30 cellular contexts compared by ENCODE assay signal in genomic region chr11:118744001-118744400, GRCh38. TPM values are rescaled to one million over a fixed set of nuclear protein-coding genes. Genes with fewer than 3 reads are reported as not detected.
DNase-seq lines count a peak whose midpoint lies in the region; ATAC-seq, FAIRE-seq and TF ChIP-seq lines count a peak whose summit lies in the region.
"Had no signal": no experiment of that assay in that cellular context is flagged by ENCODE, and none has a peak within 500 bp of the region (broad histone marks: within the 10 kb centered on the region; RNA-seq: fewer than 3 reads in every experiment).

No MANE protein-coding gene starts in this region.

- TF ChIP-seq POLR2A in H54 (IDR thresholded peaks at IDR 0.05; ENCODE audit: low read depth, low read length), result no peak

- no peak overlapping the region for H3K27ac ChIP-seq in osteoblast (ENCODE audit: low read depth, low read length)
- H3K27ac ChIP-seq: coronary artery, esophagus muscularis mucosa, thoracic aorta had no signal

- TF ChIP-seq CTCF in glutamatergic neuron (IDR thresholded peaks at IDR 0.05; ENCODE audit: partially characterized antibody, unreplicated experiment), result no peak
- TF ChIP-seq CTCF in osteoblast (IDR thresholded peaks at IDR 0.05; ENCODE audit: extremely low read depth, low read depth, low read length), result no peak

- no peaks in the 10 kb centered on the region for H3K9me3 ChIP-seq in osteoblast (ENCODE audit: low read depth, low read length)
- H3K9me3 ChIP-seq: esophagus muscularis mucosa, thoracic aorta had no signal

- H3K4me2 ChIP-seq in osteoblast (ENCODE audit: insufficient read depth, low read length), result no peak overlapping the region

- no peaks in the 10 kb centered on the region for H3K79me2 ChIP-seq in osteoblast (ENCODE audit: insufficient read depth, low read length)

- no peaks in the 10 kb centered on the region for H3K4me1 ChIP-seq in osteoblast (ENCODE audit: insufficient read depth, low read length)

- no peak for ATAC-seq in GM19328 (IDR thresholded peaks at IDR 0.05; ENCODE audit: unreplicated experiment)
- ATAC-seq: activated CD4-positive, CD25-positive, alpha-beta regulatory T cell treated with anti-CD3 and anti-CD28 coated beads, Interleukin-2, amount 50 U/mL, for 24 hours; activated CD8-positive, alpha-beta T cell treated with anti-CD3 and anti-CD28 coated beads for 36 hours; stimulated activated memory B cell treated with anti-CD40 and anti-IgM and Interleukin-4, amounts not matched to agents 10 μg/mL and 1 μg/mL and 100 μg/mL, for 72 hours had no signal

- no peak overlapping the region for H2AFZ ChIP-seq in osteoblast (ENCODE audit: low read length)

- peak overlapping the region; percentile 57 for H3K4me3 Mint-ChIP-seq in glutamatergic neuron (ENCODE audit: unreplicated experiment)
- H3K4me3 Mint-ChIP-seq: activated CD8-positive, alpha-beta T cell treated with anti-CD3 and anti-CD28 coated beads for 36 hours; activated naive CD4-positive, alpha-beta T cell treated with anti-CD3 and anti-CD28 coated beads for 36 hours; CD14-positive monocyte; stimulated activated memory B cell treated with anti-CD40 and anti-IgM and Interleukin-4, amounts not matched to agents 10 μg/mL and 1 μg/mL and 100 μg/mL, for 72 hours had no signal

- no peak for FAIRE-seq in H54 (lab: Jason Lieb, UNC)
- FAIRE-seq: bronchial epithelial cell, HTR-8/SVneo, small intestine had no signal

- no peaks in the 10 kb centered on the region for H3K36me3 Mint-ChIP-seq in glutamatergic neuron (ENCODE audit: unreplicated experiment)
- H3K36me3 Mint-ChIP-seq: stimulated activated memory B cell treated with anti-CD40 and anti-IgM and Interleukin-4, amounts not matched to agents 10 μg/mL and 1 μg/mL and 100 μg/mL, for 72 hours had no signal

- H3K27me3 Mint-ChIP-seq in glutamatergic neuron (ENCODE audit: unreplicated experiment), result peaks cover 5% of the 10 kb centered on the region
- H3K27me3 Mint-ChIP-seq: activated CD8-positive, alpha-beta T cell treated with anti-CD3 and anti-CD28 coated beads for 36 hours; stimulated activated memory B cell treated with anti-CD40 and anti-IgM and Interleukin-4, amounts not matched to agents 10 μg/mL and 1 μg/mL and 100 μg/mL, for 72 hours had no signal

- peaks cover 4% of the 10 kb centered on the region for H4K20me1 ChIP-seq in osteoblast (ENCODE audit: insufficient read depth, low read length)

- DNase-seq in NCI-H1694 treated with DMSO at 0.1 percent for 48 hours (lab: John Stamatoyannopoulos, UW) (peak; percentile 6), NCI-H1694 (lab: John Stamatoyannopoulos, UW) (no peak), EH (ENCODE audit: low read depth) (peak; percentile 32), NCI-H69 (lab: John Stamatoyannopoulos, UW) (peak; percentile 38), glutamatergic neuron (no peak), osteoblast (ENCODE audit: insufficient read length, low spot score, missing footprints) (no peak), H54 (ENCODE audit: insufficient read length, low spot score) (no peak)
- DNase-seq: 8988T; activated CD8-positive, alpha-beta T cell treated with anti-CD3 and anti-CD28 coated beads for 36 hours; activated naive CD4-positive, alpha-beta T cell treated with anti-CD3 and anti-CD28 coated beads for 36 hours; activated T-cell treated with anti-CD3 and anti-CD28 coated beads, Interleukin-2, amount 50 U/mL, for 1 hour; amygdala; GDM1; Karpas-422; mesenchymal stem cell; NCI-H1048; NCI-H2029; NCI-H526 treated with DMSO at 0.1 percent for 48 hours; occipital lobe; small intestine; stimulated activated CD4-positive, alpha-beta T cell treated with anti-CD3 and anti-CD28 coated beads, Interleukin-2, amount 100 ng/mL, for 24 hours had no signal

- H3K9me3 Mint-ChIP-seq in glutamatergic neuron (ENCODE audit: unreplicated experiment), result peaks cover 4% of the 10 kb centered on the region
- H3K9me3 Mint-ChIP-seq: activated CD8-positive, alpha-beta T cell treated with anti-CD3 and anti-CD28 coated beads for 36 hours; activated naive CD4-positive, alpha-beta T cell treated with anti-CD3 and anti-CD28 coated beads for 36 hours; stimulated activated memory B cell treated with anti-CD40 and anti-IgM and Interleukin-4, amounts not matched to agents 10 μg/mL and 1 μg/mL and 100 μg/mL, for 72 hours had no signal

- H3K27me3 ChIP-seq in osteoblast (ENCODE audit: insufficient read depth, low read length), result no peaks in the 10 kb centered on the region
- H3K27me3 ChIP-seq: esophagus muscularis mucosa had no signal

- H3K4me3 ChIP-seq in osteoblast (ENCODE audit: insufficient read depth, low read length), result no peak overlapping the region
- H3K4me3 ChIP-seq: coronary artery, esophagus muscularis mucosa, thoracic aorta had no signal

- peaks cover 4% of the 10 kb centered on the region for H3K36me3 ChIP-seq in osteoblast (ENCODE audit: insufficient read depth, low read length)
- H3K36me3 ChIP-seq: thoracic aorta had no signal

- H3K27ac Mint-ChIP-seq in glutamatergic neuron (ENCODE audit: unreplicated experiment), result peak overlapping the region; percentile 75
- H3K27ac Mint-ChIP-seq: activated CD8-positive, alpha-beta T cell treated with anti-CD3 and anti-CD28 coated beads for 36 hours; activated naive CD4-positive, alpha-beta T cell treated with anti-CD3 and anti-CD28 coated beads for 36 hours; stimulated activated memory B cell treated with anti-CD40 and anti-IgM and Interleukin-4, amounts not matched to agents 10 μg/mL and 1 μg/mL and 100 μg/mL, for 72 hours had no signal

- peaks cover 11% of the 10 kb centered on the region for H3K4me1 Mint-ChIP-seq in glutamatergic neuron (ENCODE audit: low read depth, unreplicated experiment)
- H3K4me1 Mint-ChIP-seq: stimulated activated memory B cell treated with anti-CD40 and anti-IgM and Interleukin-4, amounts not matched to agents 10 μg/mL and 1 μg/mL and 100 μg/mL, for 72 hours had no signal

RNA-seq across cellular contexts. Expression of gene DDX6, which starts 47.0 kb away (rescaled TPM):
- total RNA-seq in glutamatergic neuron (ENCODE audit: unreplicated experiment) (188 TPM), osteoblast (116 and 122 TPM in 2 replicates)

Comparison
In these comparisons a context has a peak if more than half of its experiments do, and no peak if none do; other contexts are left out.
1. DNase-seq: peak in NCI-H1694 treated with DMSO at 0.1 percent for 48 hours (single experiment), EH (single experiment) and NCI-H69 (single experiment); none in NCI-H1694 (single experiment), glutamatergic neuron (single experiment), osteoblast (single experiment) and H54 (single experiment).